Comparison of ENCODE assay signal across 7 cellular contexts in genomic region chr1:32972814-32973428, GRCh38. TPM values are rescaled to one million over a fixed set of nuclear protein-coding genes. Genes with fewer than 3 reads are reported as not detected.
DNase-seq lines count a peak whose midpoint lies in the region; ATAC-seq, FAIRE-seq and TF ChIP-seq lines count a peak whose summit lies in the region.

No MANE protein-coding gene starts in this region.

- H3K36me3 ChIP-seq in breast epithelium (no peaks in the 10 kb centered on the region), gastrocnemius medialis (no peaks in the 10 kb centered on the region), HAP-1 (replicated peaks) (no peaks in the 10 kb centered on the region)

- H3K4me3 ChIP-seq in breast epithelium (peak overlapping the region; percentile 50 to 74 (median 56)), gastrocnemius medialis (peak overlapping the region; percentile 47 to 68 (median 56)), HAP-1 (no peak overlapping the region)

- peak; percentile 48 for DNase-seq in GM13977 (ENCODE audit: low spot score)
- peak; percentile 67 for DNase-seq in NCI-H345 treated with DMSO at 0.1 percent for 48 hours (lab: John Stamatoyannopoulos, UW; ENCODE audit: unreplicated experiment)
- DNase-seq in breast epithelium (ENCODE audit: low spot score in 2 of 2), result peak; percentile 49 to 62
- DNase-seq in iris pigment epithelial cell (ENCODE audit: low read depth), result peak; percentile 42
- no peak for DNase-seq in gastrocnemius medialis
- no peak for DNase-seq in urothelium cell line (ENCODE audit: low spot score)
- no peak for DNase-seq in HAP-1 (ENCODE audit: low spot score in 2 of 2)

- no peaks in the 10 kb centered on the region for H3K9me3 ChIP-seq in breast epithelium
- no peaks in the 10 kb centered on the region for H3K9me3 ChIP-seq in gastrocnemius medialis
- H3K9me3 ChIP-seq in HAP-1, result no peaks in the 10 kb centered on the region

- TF ChIP-seq CTCF in GM13977 (IDR thresholded peaks at IDR 0.05; ENCODE audit: extremely low read depth, insufficient read depth, missing control alignments), result no peak
- TF ChIP-seq CTCF in breast epithelium (IDR thresholded peaks at IDR 0.05), result no peak
- TF ChIP-seq CTCF in gastrocnemius medialis (IDR thresholded peaks at IDR 0.05 in 4 of 5, conservative IDR thresholded peaks at IDR 0.05 in 1 of 5), result no peak

- H3K27ac ChIP-seq in breast epithelium, result peak overlapping the region; percentile 35 to 41
- no peak overlapping the region for H3K27ac ChIP-seq in gastrocnemius medialis

- intact Hi-C loops in breast epithelium (cut with DNase I; ENCODE audit: low total_unique reads) (no loop called here), gastrocnemius medialis (cut with DNase I; ENCODE audit: low total_unique reads) (no loop called here)

- no peak for FAIRE-seq in urothelium cell line (lab: Jason Lieb, UNC)

- peak; percentile 27 to 41 for ATAC-seq in gastrocnemius medialis

- H3K4me1 ChIP-seq in breast epithelium (no peaks in the 10 kb centered on the region), gastrocnemius medialis (peaks cover 0 to 12% of the 10 kb centered on the region in 2 donors), HAP-1 (no peaks in the 10 kb centered on the region)

- in situ Hi-C loops in GM13977 (cut with MboI; ENCODE audit: low pct_unique_long_range_greater_than_20kb, low sequenced_read_pairs, unreplicated experiment) (no loop called here), gastrocnemius medialis (cut with MboI; ENCODE audit: low sequenced_read_pairs in 4 of 4) (no loop called here), HAP-1 (cut with MboI; ENCODE audit: low sequenced_read_pairs) (no loop called here)

- TF ChIP-seq POLR2A in breast epithelium (IDR thresholded peaks at IDR 0.05), result no peak
- TF ChIP-seq POLR2A in gastrocnemius medialis (IDR thresholded peaks at IDR 0.05), result no peak

- H3K27me3 ChIP-seq in breast epithelium (no peaks in the 10 kb centered on the region), gastrocnemius medialis (peaks cover 11 to 28% (median 20%) of the 10 kb centered on the region in 3 donors), HAP-1 (ENCODE audit: low read depth) (peaks cover 3% of the 10 kb centered on the region; the same call in 1 of the 2 replicates)

RNA-seq across cellular contexts. Expression of gene RNF19B, which starts 8.3 kb away (rescaled TPM):
- 10 to 100 TPM; 15.7 to 22.5 (median 16.7) TPM for total RNA-seq in breast epithelium
- total RNA-seq in gastrocnemius medialis, result 10 to 100 TPM; 22.7 to 34.4 (median 28.6) TPM

Comparison
In these comparisons a context has a peak if more than half of its experiments do, and no peak if none do; other contexts are left out.
1. DNase-seq: peak in GM13977 (single experiment), NCI-H345 treated with DMSO at 0.1 percent for 48 hours (single experiment), breast epithelium (2 of 2) and iris pigment epithelial cell (single experiment); none in gastrocnemius medialis (0 of 2), urothelium cell line (single experiment) and HAP-1 (0 of 2).
2. H3K27ac ChIP-seq: peak in breast epithelium (2 of 2); none in gastrocnemius medialis (0 of 4).